20 cellular contexts compared by ENCODE assay signal in the genomic region with DNA sequence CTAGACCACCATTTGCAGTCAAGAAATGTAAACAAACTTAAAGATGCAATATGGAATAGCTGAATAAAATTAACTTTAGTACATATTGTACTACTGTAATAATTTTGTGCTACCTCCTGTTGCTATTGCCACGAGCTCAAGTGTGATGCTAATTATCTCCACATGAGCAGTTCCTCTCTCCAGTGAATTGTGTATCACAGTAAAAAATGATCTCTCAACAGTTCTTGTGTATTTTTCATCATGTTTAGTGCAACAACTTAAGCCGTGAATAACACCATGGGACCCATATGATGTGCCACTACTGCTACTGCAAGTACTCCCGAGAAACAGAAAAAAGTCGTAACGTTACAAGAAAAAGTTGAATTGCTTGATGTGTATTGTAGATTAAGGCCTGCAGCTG. TPM values are rescaled to one million over a fixed set of nuclear protein-coding genes. Genes with fewer than 3 reads are reported as not detected.
DNase-seq lines count a peak whose midpoint lies in the region; ATAC-seq, FAIRE-seq and TF ChIP-seq lines count a peak whose summit lies in the region.
"Had no signal": no experiment of that assay in that cellular context is flagged by ENCODE, and none has a peak within 500 bp of the region (broad histone marks: within the 10 kb centered on the region; RNA-seq: fewer than 3 reads in every experiment).

No MANE protein-coding gene starts in this region.

- H3K4me1 ChIP-seq in A673 (ENCODE audit: insufficient read depth, low read length, poor library complexity, severe bottlenecking): peaks cover 12% of the 10 kb centered on the region
- H3K4me1 ChIP-seq in adipocyte (ENCODE audit: control insufficient read depth, insufficient read depth, low read length): peaks cover 38% of the 10 kb centered on the region
- H3K4me1 ChIP-seq in GM23338 (ENCODE audit: insufficient read depth): no peaks in the 10 kb centered on the region

- H3K9me3 Mint-ChIP-seq in GM23338: no peaks in the 10 kb centered on the region
- H3K9me3 Mint-ChIP-seq: CD8-positive, alpha-beta T cell; HFFc6 had no signal

- peak; percentile 55 for FAIRE-seq in islet of Langerhans (lab: Jason Lieb, UNC)
- FAIRE-seq: G401.6, GM12891, GM19239, H54 had no signal

- H3K9ac ChIP-seq in adipocyte (ENCODE audit: low read length): no peak overlapping the region
- H3K9ac ChIP-seq: BLaER1 treated with 17β-estradiol and CSF1 and Interleukin-3, amounts not matched to agents 10 nM and 100 nM; GM23248 had no signal

- H3K4me3 Mint-ChIP-seq in GM23338: no peak overlapping the region
- H3K4me3 Mint-ChIP-seq: B cell; CD8-positive, alpha-beta T cell; HFFc6 had no signal

- no peaks in the 10 kb centered on the region for H3K9me2 ChIP-seq in GM23338 (ENCODE audit: insufficient read depth)

- intact Hi-C loops in A673 (cut with micrococcal nuclease; ENCODE audit: unreplicated experiment): no loop called here

- H3K27me3 ChIP-seq in A673 (replicated peaks; ENCODE audit: insufficient read depth, low read depth, low read length, poor library complexity) (no peaks in the 10 kb centered on the region), adipocyte (replicated peaks; ENCODE audit: control insufficient read depth, insufficient read depth, low read length) (no peaks in the 10 kb centered on the region), GM23338 (ENCODE audit: insufficient read depth) (no peaks in the 10 kb centered on the region)
- H3K27me3 ChIP-seq: BLaER1 treated with 17β-estradiol and CSF1 and Interleukin-3, amounts not matched to agents 10 nM and 100 nM had no signal

- no TSS peak for BruUV-seq in A673 (replicated peaks; lab: Mats Ljungman, UMichigan)

- peaks cover 6% of the 10 kb centered on the region; the same call in 2 of the 3 replicates for H3K4me1 Mint-ChIP-seq in GM23338

- TF ChIP-seq CTCF in A673 (conservative IDR thresholded peaks at IDR 0.05; ENCODE audit: low read depth, low read length) (no peak), GM23338 (conservative IDR thresholded peaks at IDR 0.05; ENCODE audit: low read depth in 2 of 2) (no peak)

- no peak overlapping the region for H3K4me2 ChIP-seq in GM23338

- H3K27ac Mint-ChIP-seq in GM23338: no peak overlapping the region
- H3K27ac Mint-ChIP-seq: B cell; CD8-positive, alpha-beta T cell; HFFc6 had no signal

- no peak overlapping the region for H3K27ac ChIP-seq in A673 (ENCODE audit: low read depth, low read length, poor library complexity, severe bottlenecking)
- no peak overlapping the region for H3K27ac ChIP-seq in GM23338 (ENCODE audit: low read depth)
- H3K27ac ChIP-seq: BLaER1 treated with 17β-estradiol and CSF1 and Interleukin-3, amounts not matched to agents 10 nM and 100 nM; GM23248 had no signal

- H3K36me3 Mint-ChIP-seq in GM23338 (ENCODE audit: low read depth): no peaks in the 10 kb centered on the region

- DNase-seq in NCI-H1417 (lab: John Stamatoyannopoulos, UW) (peak in 2 of 3 experiments; percentile 23 to 72), NCI-H1417 treated with DMSO at 0.1 percent for 48 hours (lab: John Stamatoyannopoulos, UW) (no peak), A673 (ENCODE audit: low spot score) (peak; percentile 62), adipocyte (ENCODE audit: low read depth) (no peak), GM23338 (ENCODE audit: low spot score) (no peak)
- DNase-seq in NK-92 treated with Interleukin-12 subunit alpha and Interleukin-12 subunit beta, amount 100 ng/mL, for 24 hours (lab: John Stamatoyannopoulos, UW): no peak
- DNase-seq: 8988T; Calu3; CD8-positive, alpha-beta T cell; GM23248; HCEC 1CT; HFFc6 had no signal

- no peaks in the 10 kb centered on the region for H3K9me3 ChIP-seq in A673 (ENCODE audit: low read depth, low read length, poor library complexity, severe bottlenecking)
- no peaks in the 10 kb centered on the region for H3K9me3 ChIP-seq in adipocyte (ENCODE audit: control insufficient read depth, low read length)
- H3K9me3 ChIP-seq: BLaER1 treated with 17β-estradiol and CSF1 and Interleukin-3, amounts not matched to agents 10 nM and 100 nM had no signal

- no peaks in the 10 kb centered on the region for H3K36me3 ChIP-seq in A673 (ENCODE audit: insufficient read depth, low read length, poor library complexity, severe bottlenecking)
- peaks cover 18% of the 10 kb centered on the region for H3K36me3 ChIP-seq in adipocyte (ENCODE audit: control insufficient read depth, insufficient read depth, low read length, severe bottlenecking)
- H3K36me3 ChIP-seq in GM23338 (ENCODE audit: insufficient read depth): no peaks in the 10 kb centered on the region; the same call in 1 of the 2 replicates

- no peaks in the 10 kb centered on the region for H3F3A ChIP-seq in GM23338 (replicated peaks; ENCODE audit: low read depth)

- CTCF ChIA-PET in A673 (lab: Charles Lee): no interaction called here

- no peak overlapping the region for H2AFZ ChIP-seq in GM23338
- H2AFZ ChIP-seq: GM23248 had no signal

- H3K4me3 ChIP-seq in A673 (ENCODE audit: low read depth, low read length, poor library complexity, severe bottlenecking): no peak overlapping the region
- peak overlapping the region; percentile 57 for H3K4me3 ChIP-seq in adipocyte (ENCODE audit: low read length)
- H3K4me3 ChIP-seq in GM23338: no peak overlapping the region
- H3K4me3 ChIP-seq: BLaER1 treated with 17β-estradiol and CSF1 and Interleukin-3, amounts not matched to agents 10 nM and 100 nM; GM23248 had no signal

- ATAC-seq in GM21723 (IDR thresholded peaks at IDR 0.05; ENCODE audit: unreplicated experiment): no peak
- no peak for ATAC-seq in GM23338
- ATAC-seq: CD8-positive, alpha-beta T cell had no signal

- H3K79me2 ChIP-seq in GM23338 (replicated peaks; ENCODE audit: insufficient read depth): no peaks in the 10 kb centered on the region

- H3K27me3 Mint-ChIP-seq in GM23338 (ENCODE audit: insufficient read depth, low read depth, poor library complexity): no peaks in the 10 kb centered on the region
- H3K27me3 Mint-ChIP-seq: B cell had no signal

- no peaks in the 10 kb centered on the region for H4K20me1 ChIP-seq in GM23338 (replicated peaks; ENCODE audit: insufficient read depth)

- POLR2A ChIA-PET in A673 (lab: Charles Lee; ENCODE audit: low non-redundant PET): no interaction called here

TF ChIP-seq in GM23338, 12 proteins besides CTCF, POLR2A, EP300 and RAD21 (continues in another document):
- TF ChIP-seq, protein P1, sequence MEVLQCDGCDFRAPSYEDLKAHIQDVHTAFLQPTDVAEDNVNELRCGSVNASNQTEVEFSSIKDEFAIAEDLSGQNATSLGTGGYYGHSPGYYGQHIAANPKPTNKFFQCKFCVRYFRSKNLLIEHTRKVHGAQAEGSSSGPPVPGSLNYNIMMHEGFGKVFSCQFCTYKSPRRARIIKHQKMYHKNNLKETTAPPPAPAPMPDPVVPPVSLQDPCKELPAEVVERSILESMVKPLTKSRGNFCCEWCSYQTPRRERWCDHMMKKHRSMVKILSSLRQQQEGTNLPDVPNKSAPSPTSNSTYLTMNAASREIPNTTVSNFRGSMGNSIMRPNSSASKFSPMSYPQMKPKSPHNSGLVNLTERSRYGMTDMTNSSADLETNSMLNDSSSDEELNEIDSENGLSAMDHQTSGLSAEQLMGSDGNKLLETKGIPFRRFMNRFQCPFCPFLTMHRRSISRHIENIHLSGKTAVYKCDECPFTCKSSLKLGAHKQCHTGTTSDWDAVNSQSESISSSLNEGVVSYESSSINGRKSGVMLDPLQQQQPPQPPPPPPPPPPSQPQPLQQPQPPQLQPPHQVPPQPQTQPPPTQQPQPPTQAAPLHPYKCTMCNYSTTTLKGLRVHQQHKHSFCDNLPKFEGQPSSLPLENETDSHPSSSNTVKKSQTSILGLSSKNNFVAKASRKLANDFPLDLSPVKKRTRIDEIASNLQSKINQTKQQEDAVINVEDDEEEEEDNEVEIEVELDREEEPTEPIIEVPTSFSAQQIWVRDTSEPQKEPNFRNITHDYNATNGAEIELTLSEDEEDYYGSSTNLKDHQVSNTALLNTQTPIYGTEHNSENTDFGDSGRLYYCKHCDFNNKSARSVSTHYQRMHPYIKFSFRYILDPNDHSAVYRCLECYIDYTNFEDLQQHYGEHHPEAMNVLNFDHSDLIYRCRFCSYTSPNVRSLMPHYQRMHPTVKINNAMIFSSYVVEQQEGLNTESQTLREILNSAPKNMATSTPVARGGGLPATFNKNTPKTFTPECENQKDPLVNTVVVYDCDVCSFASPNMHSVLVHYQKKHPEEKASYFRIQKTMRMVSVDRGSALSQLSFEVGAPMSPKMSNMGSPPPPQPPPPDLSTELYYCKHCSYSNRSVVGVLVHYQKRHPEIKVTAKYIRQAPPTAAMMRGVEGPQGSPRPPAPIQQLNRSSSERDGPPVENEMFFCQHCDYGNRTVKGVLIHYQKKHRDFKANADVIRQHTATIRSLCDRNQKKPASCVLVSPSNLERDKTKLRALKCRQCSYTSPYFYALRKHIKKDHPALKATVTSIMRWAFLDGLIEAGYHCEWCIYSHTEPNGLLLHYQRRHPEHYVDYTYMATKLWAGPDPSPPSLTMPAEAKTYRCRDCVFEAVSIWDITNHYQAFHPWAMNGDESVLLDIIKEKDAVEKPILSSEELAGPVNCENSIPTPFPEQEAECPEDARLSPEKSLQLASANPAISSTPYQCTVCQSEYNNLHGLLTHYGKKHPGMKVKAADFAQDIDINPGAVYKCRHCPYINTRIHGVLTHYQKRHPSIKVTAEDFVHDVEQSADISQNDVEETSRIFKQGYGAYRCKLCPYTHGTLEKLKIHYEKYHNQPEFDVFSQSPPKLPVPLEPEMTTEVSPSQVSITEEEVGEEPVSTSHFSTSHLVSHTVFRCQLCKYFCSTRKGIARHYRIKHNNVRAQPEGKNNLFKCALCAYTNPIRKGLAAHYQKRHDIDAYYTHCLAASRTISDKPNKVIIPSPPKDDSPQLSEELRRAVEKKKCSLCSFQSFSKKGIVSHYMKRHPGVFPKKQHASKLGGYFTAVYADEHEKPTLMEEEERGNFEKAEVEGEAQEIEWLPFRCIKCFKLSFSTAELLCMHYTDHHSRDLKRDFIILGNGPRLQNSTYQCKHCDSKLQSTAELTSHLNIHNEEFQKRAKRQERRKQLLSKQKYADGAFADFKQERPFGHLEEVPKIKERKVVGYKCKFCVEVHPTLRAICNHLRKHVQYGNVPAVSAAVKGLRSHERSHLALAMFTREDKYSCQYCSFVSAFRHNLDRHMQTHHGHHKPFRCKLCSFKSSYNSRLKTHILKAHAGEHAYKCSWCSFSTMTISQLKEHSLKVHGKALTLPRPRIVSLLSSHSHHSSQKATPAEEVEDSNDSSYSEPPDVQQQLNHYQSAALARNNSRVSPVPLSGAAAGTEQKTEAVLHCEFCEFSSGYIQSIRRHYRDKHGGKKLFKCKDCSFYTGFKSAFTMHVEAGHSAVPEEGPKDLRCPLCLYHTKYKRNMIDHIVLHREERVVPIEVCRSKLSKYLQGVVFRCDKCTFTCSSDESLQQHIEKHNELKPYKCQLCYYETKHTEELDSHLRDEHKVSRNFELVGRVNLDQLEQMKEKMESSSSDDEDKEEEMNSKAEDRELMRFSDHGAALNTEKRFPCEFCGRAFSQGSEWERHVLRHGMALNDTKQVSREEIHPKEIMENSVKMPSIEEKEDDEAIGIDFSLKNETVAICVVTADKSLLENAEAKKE (CRISPR knock-in tag; IDR thresholded peaks at IDR 0.05): no peak
- TF ChIP-seq ZNF114 (CRISPR knock-in tag; IDR thresholded peaks at IDR 0.05) (no peak), EZH2 (IDR thresholded peaks at IDR 0.05; ENCODE audit: low read depth, unreplicated experiment) (no peak), POLR2AphosphoS5 (IDR thresholded peaks at IDR 0.05; ENCODE audit: low read depth) (no peak)

RNA-seq across cellular contexts. Expression of gene RIOX2, which starts 12.4 kb away (rescaled TPM):
- total RNA-seq in A673 (2021): 28.4 and 29.1 TPM in 2 replicates
- total RNA-seq in GM23338 (2014; rRNA removed; shearing (Covaris generic)): 9.0 and 11.0 TPM in 2 replicates
- 9.5 and 10.7 TPM in 2 replicates for polyA plus RNA-seq in GM23338 (2016; fragmentation: Nextera tagmentation; extraction: Ambion mirVana)

Comparison
In these comparisons a context has a peak if more than half of its experiments do, and no peak if none do; other contexts are left out.
1. DNase-seq: peak in NCI-H1417 (2 of 3) and A673 (single experiment); none in NCI-H1417 treated with DMSO at 0.1 percent for 48 hours (single experiment), adipocyte (single experiment), GM23338 (single experiment) and NK-92 treated with Interleukin-12 subunit alpha and Interleukin-12 subunit beta, amount 100 ng/mL, for 24 hours (single experiment).